Comparison of ENCODE assay signal across 17 cellular contexts in the genomic region with DNA sequence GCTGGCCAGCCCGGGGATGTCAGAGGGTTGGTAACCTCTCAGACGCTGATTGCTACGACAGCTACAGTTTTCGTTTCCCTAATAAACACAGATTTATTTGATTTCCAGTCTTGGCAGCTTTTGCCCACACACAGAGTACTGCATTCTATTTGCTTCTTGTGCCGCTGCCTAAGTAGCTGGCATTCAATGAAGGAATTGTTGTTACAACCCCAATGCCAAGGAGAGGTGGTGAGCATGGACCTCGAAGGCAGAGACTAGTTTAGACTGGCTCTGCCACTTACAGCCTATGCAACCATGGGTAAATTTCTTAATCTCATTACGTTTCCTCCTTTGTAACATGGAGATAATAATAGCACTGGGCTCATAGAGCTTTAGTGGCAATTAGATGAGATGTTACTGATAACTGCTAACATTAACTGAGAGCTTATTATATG.
DNase-seq lines count a peak whose midpoint lies in the region; ATAC-seq, FAIRE-seq and TF ChIP-seq lines count a peak whose summit lies in the region.
"Had no signal": no experiment of that assay in that cellular context is flagged by ENCODE, and none has a peak within 500 bp of the region (broad histone marks: within the 10 kb centered on the region; RNA-seq: fewer than 3 reads in every experiment).

No MANE protein-coding gene starts in this region.

- no peaks in the 10 kb centered on the region for H3K9me3 ChIP-seq in HepG2 (ENCODE audit: low read length)

- H3K36me3 ChIP-seq in HepG2 (replicated peaks in 1 of 2; ENCODE audit: control insufficient read depth in 1 of 2, insufficient read depth in 2 of 2, low read length in 2 of 2): no peaks in the 10 kb centered on the region

- no TSS peak for BruUV-seq in HepG2 (replicated peaks; lab: Mats Ljungman, UMichigan)

- TF ChIP-seq CTCF in LNCaP clone FGC (IDR thresholded peaks at IDR 0.05; ENCODE audit: control insufficient read depth, extremely low read depth, insufficient read depth) (no peak), HepG2 (CRISPR knock-in tag; IDR thresholded peaks at IDR 0.05) (no peak)

- H3K4me2 ChIP-seq in HepG2 (ENCODE audit: low read depth, low read length): no peak overlapping the region

- peaks cover 0 to 29% of the 10 kb centered on the region in 2 experiments; a peak in 4 of 5 replicates for H3K27me3 ChIP-seq in HepG2 (ENCODE audit: control insufficient read depth in 1 of 2, insufficient read depth in 2 of 2, low read length in 2 of 2)

- WGBS in HepG2 (ENCODE audit: low lambda C conversion rate): 29% methylated on average over 7 of the region's 7 CpGs

- no peak overlapping the region for H2AFZ ChIP-seq in HepG2 (ENCODE audit: low read length)

- no peaks in the 10 kb centered on the region for H3K79me2 ChIP-seq in HepG2 (ENCODE audit: insufficient read depth, low read length)

- DNase-seq in LNCaP clone FGC (ENCODE audit: low read depth) (peak; percentile 92), astrocyte of the hippocampus (ENCODE audit: low read depth, low spot score) (peak; percentile 46), medulla oblongata (ENCODE audit: extremely low spot score) (peak; percentile 75), superior temporal gyrus (ENCODE audit: extremely low spot score) (peak; percentile 33), H54 (ENCODE audit: insufficient read length, low spot score) (no peak), NCI-H187 treated with DMSO at 0.1 percent for 48 hours (lab: John Stamatoyannopoulos, UW) (no peak), HepG2 (ENCODE audit: low spot score) (no peak)
- DNase-seq: DMS79 treated with DMSO at 0.1 percent for 48 hours; HCEC 1CT; NCI-H1105; NCI-H2107; NCI-H446; NCI-H69; NK-92 treated with Interleukin-12 subunit alpha and Interleukin-12 subunit beta, amount 100 ng/mL, for 24 hours; SHP77; T-helper 1 cell had no signal

- FAIRE-seq in H54 (lab: Jason Lieb, UNC) (no peak), HepG2 (lab: Jason Lieb, UNC) (no peak)

- no peak for TF ChIP-seq EP300 in HepG2 (IDR thresholded peaks at IDR 0.05; ENCODE audit: low read depth in 2 of 2, low read length in 2 of 2)
- TF ChIP-seq EP300 in HepG2 (CRISPR knock-in tag; IDR thresholded peaks at IDR 0.05; ENCODE audit: borderline replicate concordance): no peak

- POLR2A ChIA-PET in HepG2 (lab: Yijun Ruan, JAX): no interaction called here

- TF ChIP-seq POLR2A in H54 (IDR thresholded peaks at IDR 0.05; ENCODE audit: low read depth, low read length): no peak
- TF ChIP-seq POLR2A in HepG2 (IDR thresholded peaks at IDR 0.05; ENCODE audit: insufficient read depth in 1 of 2, low read depth in 2 of 2, low read length in 2 of 2): no peak

- H3K4me3 ChIP-seq in LNCaP clone FGC (ENCODE audit: low read depth, low read length): no peak overlapping the region
- H3K4me3 ChIP-seq in HepG2 (replicated peaks in 1 of 3; ENCODE audit: insufficient read depth in 1 of 3, low read depth in 2 of 3, low read length in 3 of 3): no peak overlapping the region

- no peak for TF ChIP-seq RAD21 in HepG2 (CRISPR knock-in tag; IDR thresholded peaks at IDR 0.05)

- no peak overlapping the region for H3K9ac ChIP-seq in HepG2 (ENCODE audit: insufficient read depth, low read depth, low read length)

- no peak for ATAC-seq in HepG2

- H3K27ac ChIP-seq in HepG2 (ENCODE audit: extremely low read length, insufficient read depth, low read length): no peak overlapping the region
- H3K27ac ChIP-seq: C4-2B had no signal

- CTCF ChIA-PET in HepG2 (lab: Yijun Ruan, JAX; ENCODE audit: low intra/inter-chr PET ratio, low total read pairs): no interaction called here

- no peaks in the 10 kb centered on the region for H4K20me1 ChIP-seq in HepG2 (ENCODE audit: insufficient read depth, low read length)

- in situ Hi-C loops in HepG2 (cut with HindIII; ENCODE audit: extremely low pct_ligation_motif_present, low pct_unique_long_range_greater_than_20kb): no loop called here

- intact Hi-C loops in HepG2 (cut with micrococcal nuclease; ENCODE audit: unreplicated experiment): no loop called here

- H3K4me1 ChIP-seq in HepG2 (ENCODE audit: insufficient read depth, low read length): no peaks in the 10 kb centered on the region

TF ChIP-seq in HepG2, 621 proteins besides CTCF, POLR2A, EP300 and RAD21:
- TF ChIP-seq SP140L (CRISPR knock-in tag; IDR thresholded peaks at IDR 0.05; ENCODE audit: borderline replicate concordance): no peak
- no peak for TF ChIP-seq ZFP62 (CRISPR knock-in tag; IDR thresholded peaks at IDR 0.05)

Comparison
In these comparisons a context has a peak if more than half of its experiments do, and no peak if none do; other contexts are left out.
1. DNase-seq: peak in LNCaP clone FGC (single experiment), astrocyte of the hippocampus (single experiment), medulla oblongata (single experiment) and superior temporal gyrus (single experiment); none in H54 (single experiment), NCI-H187 treated with DMSO at 0.1 percent for 48 hours (single experiment) and HepG2 (single experiment).